ENCODE assay signal across 8 cellular contexts in the genomic region with DNA sequence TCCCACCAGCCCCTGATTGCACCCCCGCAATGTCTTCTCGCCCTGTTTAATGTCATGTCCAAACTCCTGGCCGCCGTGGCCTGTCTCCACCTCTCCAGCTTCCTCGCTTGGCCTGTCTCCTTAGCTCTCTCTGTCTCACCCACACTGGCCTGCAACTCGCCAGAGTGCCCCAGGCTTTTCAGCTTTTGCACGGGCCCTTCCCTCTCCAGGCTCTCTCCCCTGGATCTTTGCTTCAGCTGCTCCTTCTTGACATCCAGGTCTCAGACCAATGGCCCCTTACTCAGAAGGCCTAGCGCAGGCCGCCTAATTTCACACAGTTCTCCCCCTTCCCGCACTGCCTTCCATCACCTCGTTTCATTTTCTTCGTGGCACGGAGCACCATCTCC. TPM values are rescaled to one million over a fixed set of nuclear protein-coding genes. Genes with fewer than 3 reads are reported as not detected.
A peak's percentile ranks its signal among the peaks of the same experiment; 100 is the strongest.
DNase-seq lines count a peak whose midpoint lies in the region; ATAC-seq and TF ChIP-seq lines count a peak whose summit lies in the region.

No MANE protein-coding gene starts in this region.

- H3K27me3 ChIP-seq in GM06990 (replicated peaks; ENCODE audit: control insufficient read depth, insufficient read depth, low read length), result no peaks in the 10 kb centered on the region
- no peaks in the 10 kb centered on the region for H3K27me3 ChIP-seq in osteoblast (ENCODE audit: insufficient read depth, low read length)

- peak overlapping the region; percentile 72 for H3K27ac ChIP-seq in osteoblast (ENCODE audit: low read depth, low read length)

- H3K4me3 Mint-ChIP-seq in activated CD4-positive, alpha-beta memory T cell treated with anti-CD3 and anti-CD28 coated beads for 36 hours, result peak overlapping the region; percentile 91

- H3K4me2 ChIP-seq in osteoblast (ENCODE audit: insufficient read depth, low read length), result peak overlapping the region; percentile 98

- no peaks in the 10 kb centered on the region for H3K9me3 Mint-ChIP-seq in activated CD4-positive, alpha-beta memory T cell treated with anti-CD3 and anti-CD28 coated beads for 36 hours

- CTCF ChIA-PET in activated CD4-positive, alpha-beta memory T cell treated with anti-CD3 and anti-CD28 coated beads for 36 hours (lab: Charles Lee), result interaction anchor here (1.9 kb wide), 1 partner anchor 187 kb away, joined by 6 read pairs; the partner anchor contains the start of gene SSBP1

- peak overlapping the region; percentile 93 for H3K4me3 ChIP-seq in GM06990 (replicated peaks; ENCODE audit: low read depth, low read length)
- H3K4me3 ChIP-seq in foreskin fibroblast (ENCODE audit: low read depth in 1 of 2, low read length in 2 of 2), result peak overlapping the region; percentile 86 to 93
- H3K4me3 ChIP-seq in osteoblast (ENCODE audit: insufficient read depth, low read length), result peak overlapping the region; percentile 93

- no peaks in the 10 kb centered on the region for H3K9me3 ChIP-seq in osteoblast (ENCODE audit: low read depth, low read length)

- H3K36me3 ChIP-seq in GM06990 (ENCODE audit: control insufficient read depth, insufficient read depth, low read length), result no peaks in the 10 kb centered on the region
- no peaks in the 10 kb centered on the region for H3K36me3 ChIP-seq in osteoblast (ENCODE audit: insufficient read depth, low read length)

- peaks cover under 1% of the 10 kb centered on the region for H3K36me3 Mint-ChIP-seq in activated CD4-positive, alpha-beta memory T cell treated with anti-CD3 and anti-CD28 coated beads for 36 hours

- peaks cover 22% of the 10 kb centered on the region for H3K79me2 ChIP-seq in osteoblast (ENCODE audit: insufficient read depth, low read length)

- peak; percentile 4 for ATAC-seq in HG02642 (IDR thresholded peaks at IDR 0.05; ENCODE audit: poor library complexity, unreplicated experiment)

- POLR2A ChIA-PET in activated CD4-positive, alpha-beta memory T cell treated with anti-CD3 and anti-CD28 coated beads for 36 hours (lab: Charles Lee), result interaction anchor here (0.9 to 1.7 kb wide), 4 partner anchors 35 to 536 kb away, joined by 3 to 8 read pairs (median 4); partner anchors contain the start of genes MRPS33 and SSBP1

- H2AFZ ChIP-seq in osteoblast (ENCODE audit: low read length), result peak overlapping the region; percentile 100

- no peak for TF ChIP-seq CTCF in GM06990 (IDR thresholded peaks at IDR 0.05; ENCODE audit: insufficient read depth, low read length, poor library complexity, severe bottlenecking)
- no peak for TF ChIP-seq CTCF in foreskin fibroblast (IDR thresholded peaks at IDR 0.05; ENCODE audit: low read depth, low read length)
- no peak for TF ChIP-seq CTCF in osteoblast (IDR thresholded peaks at IDR 0.05; ENCODE audit: extremely low read depth, low read depth, low read length)

- peaks cover 27% of the 10 kb centered on the region for H3K4me1 Mint-ChIP-seq in activated CD4-positive, alpha-beta memory T cell treated with anti-CD3 and anti-CD28 coated beads for 36 hours (ENCODE audit: low read depth)

- no peak for DNase-seq in GM06990 (ENCODE audit: extremely low read depth, insufficient read length)
- no peak for DNase-seq in activated CD4-positive, alpha-beta memory T cell treated with anti-CD3 and anti-CD28 coated beads for 36 hours
- DNase-seq in foreskin fibroblast, result peak in 1 of 2 donors; percentile 45
- DNase-seq in osteoblast (ENCODE audit: insufficient read length, low spot score, missing footprints), result no peak
- no peak for DNase-seq in NCI-H524 treated with DMSO at 0.1 percent for 48 hours (lab: John Stamatoyannopoulos, UW)
- no peak for DNase-seq in NCI-H2107 (lab: John Stamatoyannopoulos, UW)
- DNase-seq in Kasumi-1 (lab: John Stamatoyannopoulos, UW), result no peak

- H3K27ac Mint-ChIP-seq in activated CD4-positive, alpha-beta memory T cell treated with anti-CD3 and anti-CD28 coated beads for 36 hours, result peak overlapping the region; percentile 56

- H3K27me3 Mint-ChIP-seq in activated CD4-positive, alpha-beta memory T cell treated with anti-CD3 and anti-CD28 coated beads for 36 hours, result no peaks in the 10 kb centered on the region

- intact Hi-C loops in activated CD4-positive, alpha-beta memory T cell treated with anti-CD3 and anti-CD28 coated beads for 36 hours (cut with micrococcal nuclease), result loop anchor here (1.0 to 10.0 kb wide), 6 partner anchors 9 to 1488 kb away; partner anchors contain the start of genes BRAF, MRPS33, NDUFB2 and PARP12

- no peaks in the 10 kb centered on the region for H4K20me1 ChIP-seq in osteoblast (ENCODE audit: insufficient read depth, low read length)

- H3K4me1 ChIP-seq in osteoblast (ENCODE audit: insufficient read depth, low read length), result peaks cover 15% of the 10 kb centered on the region

RNA-seq across cellular contexts. Expression of gene AGK, which starts 0.5 kb away (rescaled TPM):
- total RNA-seq in activated CD4-positive, alpha-beta memory T cell treated with anti-CD3 and anti-CD28 coated beads for 36 hours, result 10 to 100 TPM; 50.2 to 57.2 TPM
- 23.9 and 26.1 TPM in 2 replicates for total RNA-seq in osteoblast
